24 cellular contexts compared by ENCODE assay signal in genomic region chr7:69992938-69993337, GRCh38.
DNase-seq lines count a peak whose midpoint lies in the region; ATAC-seq, FAIRE-seq and TF ChIP-seq lines count a peak whose summit lies in the region.
"Had no signal": no experiment of that assay in that cellular context is flagged by ENCODE, and none has a peak within 500 bp of the region (broad histone marks: within the 10 kb centered on the region; RNA-seq: fewer than 3 reads in every experiment).

No MANE protein-coding gene starts in this region.

- H3K9me3 ChIP-seq in CD4-positive, CD25-positive, alpha-beta regulatory T cell (ENCODE audit: control insufficient read depth in 2 of 2, low read length in 2 of 2): no peaks in the 10 kb centered on the region
- no peaks in the 10 kb centered on the region for H3K9me3 ChIP-seq in Loucy (ENCODE audit: insufficient read depth, low read depth, low read length)
- H3K9me3 ChIP-seq: esophagus squamous epithelium, left ventricle myocardium inferior, SJCRH30, uterus had no signal

- H3K27me3 Mint-ChIP-seq in CD4-positive, CD25-positive, alpha-beta regulatory T cell: no peaks in the 10 kb centered on the region
- H3K27me3 Mint-ChIP-seq: CD4-positive, alpha-beta T cell had no signal

- H3K36me3 ChIP-seq in CD4-positive, CD25-positive, alpha-beta regulatory T cell (ENCODE audit: control insufficient read depth, insufficient read depth, low read length): no peaks in the 10 kb centered on the region
- no peaks in the 10 kb centered on the region for H3K36me3 ChIP-seq in Loucy (ENCODE audit: insufficient read depth, low read length)
- H3K36me3 ChIP-seq: esophagus squamous epithelium, left ventricle myocardium inferior, SJCRH30, uterus, WERI-Rb-1 had no signal

- no peaks in the 10 kb centered on the region for H3F3A ChIP-seq in Loucy (ENCODE audit: low read depth)

- H3K9me2 ChIP-seq in Loucy (replicated peaks; ENCODE audit: low read depth, low read length): no peaks in the 10 kb centered on the region

- H3K4me1 Mint-ChIP-seq in CD4-positive, CD25-positive, alpha-beta regulatory T cell: no peaks in the 10 kb centered on the region

- H3K4me3 Mint-ChIP-seq in CD4-positive, CD25-positive, alpha-beta regulatory T cell: no peak overlapping the region
- H3K4me3 Mint-ChIP-seq: CD4-positive, alpha-beta T cell had no signal

- peak overlapping the region; percentile 20 for H3K4me2 ChIP-seq in Loucy (ENCODE audit: low read depth, low read length, poor library complexity, severe bottlenecking)
- H3K4me2 ChIP-seq: PC-9 had no signal

- FAIRE-seq in GM12891 (lab: Jason Lieb, UNC): no peak

- no peaks in the 10 kb centered on the region for H3K27me3 ChIP-seq in CD4-positive, CD25-positive, alpha-beta regulatory T cell (ENCODE audit: control insufficient read depth, insufficient read depth, low read length)
- H3K27me3 ChIP-seq in Loucy (ENCODE audit: insufficient read depth, low read length, poor library complexity, severe bottlenecking): no peaks in the 10 kb centered on the region
- H3K27me3 ChIP-seq: esophagus squamous epithelium, SJCRH30, uterus had no signal

- DNase-seq in CD4-positive, CD25-positive, alpha-beta regulatory T cell: no peak
- DNase-seq in medulla oblongata (ENCODE audit: extremely low spot score) (peak; percentile 81), OCI-M2 (lab: John Stamatoyannopoulos, UW; ENCODE audit: unreplicated experiment) (no peak), GM12891 (ENCODE audit: insufficient read length, low spot score) (no peak), NOMO-1 treated with DMSO at 0.1 percent for 48 hours (lab: John Stamatoyannopoulos, UW; ENCODE audit: unreplicated experiment) (no peak), NCI-H2196 treated with DMSO at 0.1 percent for 48 hours (lab: John Stamatoyannopoulos, UW; ENCODE audit: unreplicated experiment) (no peak)
- DNase-seq: activated CD4-positive, alpha-beta T cell treated with anti-CD3 and anti-CD28 coated beads, Interleukin-2, amount 50 U/mL, for 48 hours; activated naive CD4-positive, alpha-beta T cell treated with Interleukin-2 at 50 U/mL for 16 hours; aorta; CD4-positive, alpha-beta T cell; DMS153; effector CD4-positive, alpha-beta T cell; esophagus squamous epithelium; glutamatergic neuron; H7; left ventricle myocardium inferior; NCI-H1105 treated with DMSO at 0.1 percent for 48 hours; PC-9; SJCRH30; stimulated activated CD4-positive, alpha-beta T cell treated with anti-CD3 and anti-CD28 coated beads, Interleukin-4, amount 100 ng/mL, for 4 hours; uterus; WERI-Rb-1 had no signal

- no peaks in the 10 kb centered on the region for H3K4me1 ChIP-seq in CD4-positive, CD25-positive, alpha-beta regulatory T cell (ENCODE audit: control insufficient read depth, insufficient read depth, low read length, poor library complexity, severe bottlenecking)
- H3K4me1 ChIP-seq in Loucy (ENCODE audit: insufficient read depth, low read length, poor library complexity, severe bottlenecking): peaks cover 23% of the 10 kb centered on the region
- H3K4me1 ChIP-seq: esophagus squamous epithelium, uterus had no signal

- no peak for TF ChIP-seq POLR2A in GM12891 (IDR thresholded peaks at IDR 0.05; ENCODE audit: low read depth, low read length)

- H3K36me3 Mint-ChIP-seq in CD4-positive, CD25-positive, alpha-beta regulatory T cell: no peaks in the 10 kb centered on the region

- peaks cover 0 to 3% (median 1%) of the 10 kb centered on the region in 7 donors for H3K9me3 Mint-ChIP-seq in CD4-positive, CD25-positive, alpha-beta regulatory T cell
- H3K9me3 Mint-ChIP-seq: CD4-positive, alpha-beta T cell had no signal

- H3K4me3 ChIP-seq in CD4-positive, CD25-positive, alpha-beta regulatory T cell (ENCODE audit: low read depth, low read length): no peak overlapping the region
- no peak overlapping the region for H3K4me3 ChIP-seq in Loucy (ENCODE audit: low read length, poor library complexity, severe bottlenecking)
- H3K4me3 ChIP-seq: esophagus squamous epithelium, left ventricle myocardium inferior, PC-9, SJCRH30, uterus had no signal

- H3K9ac ChIP-seq in Loucy (ENCODE audit: low read depth, low read length, poor library complexity, severe bottlenecking): no peak overlapping the region

- no peaks in the 10 kb centered on the region for H4K20me1 ChIP-seq in Loucy (ENCODE audit: insufficient read depth, low read length, poor library complexity, severe bottlenecking)

- peaks cover 19% of the 10 kb centered on the region; the same call in 1 of the 2 replicates for H3K79me2 ChIP-seq in Loucy (ENCODE audit: insufficient read depth, low read length)

- peak; percentile 34 to 50 for ATAC-seq in CD4-positive, CD25-positive, alpha-beta regulatory T cell (ENCODE audit: low read depth in 2 of 2)
- peak; percentile 62 for ATAC-seq in HG02759 (IDR thresholded peaks at IDR 0.05; ENCODE audit: unreplicated experiment)

- no peak overlapping the region for H3K27ac ChIP-seq in CD4-positive, CD25-positive, alpha-beta regulatory T cell (ENCODE audit: insufficient read depth, low read length, poor library complexity, severe bottlenecking)
- H3K27ac ChIP-seq: esophagus squamous epithelium, left ventricle myocardium inferior, PC-9, SJCRH30, uterus, WERI-Rb-1 had no signal

- no peak overlapping the region for H2AFZ ChIP-seq in Loucy (ENCODE audit: low read length)
- H2AFZ ChIP-seq: PC-9 had no signal

- TF ChIP-seq CTCF in Loucy (conservative IDR thresholded peaks at IDR 0.05; ENCODE audit: low read length): no peak

- no peak overlapping the region for H3K27ac Mint-ChIP-seq in CD4-positive, CD25-positive, alpha-beta regulatory T cell
- H3K27ac Mint-ChIP-seq: CD4-positive, alpha-beta T cell had no signal

TF ChIP-seq in GM12891, 5 proteins besides CTCF, POLR2A, EP300 and RAD21:
- TF ChIP-seq PAX5 (IDR thresholded peaks at IDR 0.05; ENCODE audit: insufficient read depth, low read length, severe bottlenecking) (no peak), POU2F2 (IDR thresholded peaks at IDR 0.05; ENCODE audit: low read depth, low read length) (no peak), SPI1 (IDR thresholded peaks at IDR 0.05; ENCODE audit: low read depth, low read length) (no peak), TAF1 (IDR thresholded peaks at IDR 0.05; ENCODE audit: low read depth, low read length) (no peak), POLR2AphosphoS5 (IDR thresholded peaks at IDR 0.05; ENCODE audit: low read depth, low read length) (no peak)
